8 cellular contexts compared by ENCODE assay signal in genomic region chr10:26603283-26603682, GRCh38.
A peak's percentile ranks its signal among the peaks of the same experiment; 100 is the strongest.
DNase-seq lines count a peak whose midpoint lies in the region; ATAC-seq, FAIRE-seq and TF ChIP-seq lines count a peak whose summit lies in the region.
"Not testable (repeated sequence)": the region's sequence is repeated elsewhere in the genome, so short reads cannot be mapped to it uniquely, and the experiment has no call there.

No MANE protein-coding gene starts in this region.

- not testable (repeated sequence) for TF ChIP-seq CTCF in BJ (IDR thresholded peaks at IDR 0.05; ENCODE audit: insufficient read depth, low read depth, low read length); IMR-90 (conservative IDR thresholded peaks at IDR 0.05; ENCODE audit: low read depth, low read length); MCF 10A (IDR thresholded peaks at IDR 0.05; ENCODE audit: unreplicated experiment); foreskin keratinocyte (conservative IDR thresholded peaks at IDR 0.05); mucosa of descending colon (IDR thresholded peaks at IDR 0.05); transverse colon (IDR thresholded peaks at IDR 0.05)

- H3K4me3 ChIP-seq in BJ (ENCODE audit: low read depth, low read length); IMR-90 (ENCODE audit: insufficient read depth, low read depth, low read length); mucosa of descending colon; transverse colon: not testable (repeated sequence)

- H3K14ac ChIP-seq in IMR-90 (replicated peaks; ENCODE audit: low read depth, low read length), result not testable (repeated sequence)

- H3K9me3 ChIP-seq in IMR-90 (ENCODE audit: control insufficient read depth, insufficient read depth, low read length); mucosa of descending colon; transverse colon: not testable (repeated sequence)

- not testable (repeated sequence) for BruUV-seq in IMR-90 (replicated peaks; lab: Mats Ljungman, UMichigan); MCF 10A (replicated peaks; lab: Mats Ljungman, UMichigan)

- H3K4me1 Mint-ChIP-seq in MCF 10A (ENCODE audit: insufficient read depth, unreplicated experiment), result not testable (repeated sequence)

- intact Hi-C loops in IMR-90 (cut with micrococcal nuclease); MCF 10A (cut with micrococcal nuclease); mucosa of descending colon (cut with DNase I, micrococcal nuclease); transverse colon (cut with DNase I; ENCODE audit: low total_unique reads): not testable (repeated sequence)

- dilution Hi-C loops in IMR-90 (cut with HindIII; ENCODE audit: low sequenced_read_pairs, unreplicated experiment), result not testable (repeated sequence)

- not testable (repeated sequence) for H3K79me1 ChIP-seq in IMR-90 (ENCODE audit: low read depth in 1 of 2, low read length in 2 of 2)

- H3K18ac ChIP-seq in IMR-90 (ENCODE audit: low read depth, low read length), result not testable (repeated sequence)

- not testable (repeated sequence) for TF ChIP-seq POLR2A in GM12891 (IDR thresholded peaks at IDR 0.05; ENCODE audit: low read depth, low read length); IMR-90 (IDR thresholded peaks at IDR 0.05; ENCODE audit: low read depth, low read length); transverse colon (IDR thresholded peaks at IDR 0.05)

- H3K9ac ChIP-seq in IMR-90 (ENCODE audit: low read depth, low read length), result not testable (repeated sequence)

- not testable (repeated sequence) for H2BK120ac ChIP-seq in IMR-90 (ENCODE audit: low read depth, low read length)

- not testable (repeated sequence) for H2AK9ac ChIP-seq in IMR-90 (replicated peaks; ENCODE audit: low read depth, low read length, poor library complexity)

- H3K56ac ChIP-seq in IMR-90 (ENCODE audit: extremely low read depth, insufficient read depth, low read length), result not testable (repeated sequence)

- H3K27me3 Mint-ChIP-seq in MCF 10A (ENCODE audit: insufficient read depth, unreplicated experiment), result peaks cover 17% of the 10 kb centered on the region

- peak; percentile 72; the same call in 1 of the 2 replicates for ATAC-seq in IMR-90 (ENCODE audit: low read depth)
- peak; percentile 93 for ATAC-seq in foreskin keratinocyte
- peak; percentile 82 for ATAC-seq in mucosa of descending colon

- not testable (repeated sequence) for H3K4ac ChIP-seq in IMR-90 (ENCODE audit: low read depth, low read length)

- CTCF ChIA-PET in BJ (lab: Yijun Ruan, JAX); IMR-90 (lab: Yijun Ruan, JAX): not testable (repeated sequence)
- CTCF ChIA-PET in MCF 10A (lab: Yijun Ruan, JAX), result interaction anchor here (0.6 to 0.9 kb wide), 3 partner anchors 42 to 123 kb away, joined by 3 read pairs; no protein-coding TSS in a partner anchor

- H3K4me3 Mint-ChIP-seq in MCF 10A (ENCODE audit: unreplicated experiment), result not testable (repeated sequence)

- not testable (repeated sequence) for H4K8ac ChIP-seq in IMR-90 (ENCODE audit: low read depth in 2 of 2, low read length in 2 of 2)

- not testable (repeated sequence) for H3K4me2 ChIP-seq in IMR-90 (ENCODE audit: low read depth, low read length)

- H3K36me3 ChIP-seq in BJ (ENCODE audit: control insufficient read depth, insufficient read depth, low read length); IMR-90 (ENCODE audit: control insufficient read depth, insufficient read depth, low read length); mucosa of descending colon (ENCODE audit: low read depth); transverse colon: not testable (repeated sequence)

- not testable (repeated sequence) for H3K23ac ChIP-seq in IMR-90 (ENCODE audit: low read depth, low read length)

- no CpG with 5 or more reads among the region's 2 CpGs for WGBS in IMR-90 (ENCODE audit: extremely low coverage in 2 of 2, insufficient read length in 1 of 2), 2 experiments
- WGBS in transverse colon (ENCODE audit: low coverage in 1 of 2), 2 donors, result 35 to 57% methylated on average over 2 of the region's 2 CpGs

- in situ Hi-C loops in IMR-90 (cut with MboI; ENCODE audit: low sequenced_read_pairs); transverse colon (cut with MboI; ENCODE audit: low pct_ligation_motif_present in 1 of 4, low pct_unique_long_range_greater_than_20kb in 1 of 4, low sequenced_read_pairs in 3 of 4): not testable (repeated sequence)

- H3K27ac ChIP-seq in IMR-90 (ENCODE audit: insufficient read depth, low read length); foreskin keratinocyte; transverse colon: not testable (repeated sequence)

- not testable (repeated sequence) for H2BK5ac ChIP-seq in IMR-90 (ENCODE audit: low read depth, low read length, poor library complexity, severe bottlenecking)

- peak; percentile 3 for DNase-seq in BJ (ENCODE audit: low read depth)
- DNase-seq in GM12891 (ENCODE audit: insufficient read length, low spot score); IMR-90; mucosa of descending colon: not testable (repeated sequence)
- DNase-seq in SW480 (ENCODE audit: low spot score), result peak; percentile 14
- peak; percentile 59 for DNase-seq in MCF 10A (ENCODE audit: unreplicated experiment)
- peak in 1 of 2 donors; percentile 21 for DNase-seq in foreskin keratinocyte
- DNase-seq in transverse colon, result peak; percentile 14

- H3K27ac Mint-ChIP-seq in MCF 10A (ENCODE audit: low read depth, unreplicated experiment), result not testable (repeated sequence)

- peak; percentile 54 for FAIRE-seq in GM12891 (lab: Jason Lieb, UNC)

- TF ChIP-seq RAD21 in IMR-90 (IDR thresholded peaks at IDR 0.05; ENCODE audit: low read length), result not testable (repeated sequence)

- H2AFZ ChIP-seq in IMR-90 (replicated peaks; ENCODE audit: low read length, poor library complexity), result not testable (repeated sequence)

- H2BK20ac ChIP-seq in IMR-90 (ENCODE audit: low read depth, low read length), result not testable (repeated sequence)

- not testable (repeated sequence) for H3K9me3 Mint-ChIP-seq in MCF 10A (ENCODE audit: unreplicated experiment)

- not testable (repeated sequence) for H3K27me3 ChIP-seq in BJ (ENCODE audit: control insufficient read depth, insufficient read depth, low read length); IMR-90 (ENCODE audit: control insufficient read depth, insufficient read depth, low read length); foreskin keratinocyte; transverse colon

- not testable (repeated sequence) for H3K36me3 Mint-ChIP-seq in MCF 10A (ENCODE audit: insufficient read depth, unreplicated experiment)

- not testable (repeated sequence) for H4K91ac ChIP-seq in IMR-90 (ENCODE audit: insufficient read depth, low read depth, low read length)

- H4K5ac ChIP-seq in IMR-90 (ENCODE audit: low read depth, low read length), result not testable (repeated sequence)

- H4K20me1 ChIP-seq in IMR-90 (ENCODE audit: insufficient read depth, low read length), result not testable (repeated sequence)

- H3K9me1 ChIP-seq in IMR-90 (ENCODE audit: insufficient read depth, low read length), result not testable (repeated sequence)

- not testable (repeated sequence) for H2BK15ac ChIP-seq in IMR-90 (ENCODE audit: low read depth, low read length)

- not testable (repeated sequence) for H2AK5ac ChIP-seq in IMR-90 (ENCODE audit: low read depth, low read length)

- POLR2A ChIA-PET in BJ (lab: Charles Lee); IMR-90 (lab: Charles Lee; ENCODE audit: unreplicated experiment); MCF 10A (lab: Yijun Ruan, JAX): not testable (repeated sequence)

- H3K4me1 ChIP-seq in IMR-90 (ENCODE audit: control insufficient read depth, insufficient read depth, low read length); foreskin keratinocyte; mucosa of descending colon (ENCODE audit: low read depth); transverse colon: not testable (repeated sequence)

- TF ChIP-seq EP300 in transverse colon (IDR thresholded peaks at IDR 0.05; ENCODE audit: low read depth), result not testable (repeated sequence)
